Comparison of ENCODE assay signal across 22 cellular contexts in the genomic region with DNA sequence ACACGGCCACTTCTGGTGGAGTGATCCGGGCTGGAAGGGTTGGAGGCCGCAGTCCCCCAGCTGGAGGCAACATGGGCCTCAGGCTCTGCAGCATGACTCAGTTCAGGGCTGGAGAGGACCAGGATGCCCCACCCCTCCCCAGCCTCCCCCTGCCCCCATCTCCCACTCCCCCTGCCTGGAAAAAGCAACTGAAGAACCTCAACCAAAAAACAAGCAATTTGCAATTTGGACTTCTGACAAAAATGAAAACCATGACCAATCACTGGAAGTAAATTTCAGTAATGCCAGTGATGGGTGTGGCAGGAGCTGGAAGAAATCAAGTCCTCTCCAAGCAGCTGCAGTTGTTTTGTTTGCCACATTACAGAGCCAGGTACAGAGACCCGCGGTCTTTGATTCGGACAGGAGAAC. TPM values are rescaled to one million over a fixed set of nuclear protein-coding genes. Genes with fewer than 3 reads are reported as not detected.
DNase-seq lines count a peak whose midpoint lies in the region; FAIRE-seq and TF ChIP-seq lines count a peak whose summit lies in the region.
"Had no signal": no experiment of that assay in that cellular context is flagged by ENCODE, and none has a peak within 500 bp of the region (broad histone marks: within the 10 kb centered on the region; RNA-seq: fewer than 3 reads in every experiment).

No MANE protein-coding gene starts in this region.

- FAIRE-seq in HTR-8/SVneo (lab: Jason Lieb, UNC): peak; percentile 52
- FAIRE-seq: TTC549 had no signal

- H3K27ac Mint-ChIP-seq in CD8-positive, alpha-beta memory T cell: no peak overlapping the region
- H3K27ac Mint-ChIP-seq in activated naive CD4-positive, alpha-beta T cell treated with anti-CD3 and anti-CD28 coated beads for 36 hours: no peak overlapping the region
- H3K27ac Mint-ChIP-seq in CD14-positive monocyte: no peak overlapping the region
- H3K27ac Mint-ChIP-seq: activated CD4-positive, alpha-beta memory T cell treated with anti-CD3 and anti-CD28 coated beads, Interleukin-2, amount 10 ng/mL, durations not matched to agents 7 days and 5 days; activated naive CD8-positive, alpha-beta T cell treated with anti-CD3 and anti-CD28 coated beads for 36 hours; immature natural killer cell; memory B cell had no signal

- peaks cover 6 to 11% (median 9%) of the 10 kb centered on the region in 3 donors for H3K4me1 Mint-ChIP-seq in CD8-positive, alpha-beta memory T cell
- H3K4me1 Mint-ChIP-seq in activated naive CD4-positive, alpha-beta T cell treated with anti-CD3 and anti-CD28 coated beads for 36 hours (ENCODE audit: low read depth): peaks cover 17% of the 10 kb centered on the region
- peaks cover 7% of the 10 kb centered on the region for H3K4me1 Mint-ChIP-seq in CD14-positive monocyte

- H3K27ac ChIP-seq in CD8-positive, alpha-beta memory T cell (ENCODE audit: low read depth, low read length): no peak overlapping the region
- no peak overlapping the region for H3K27ac ChIP-seq in WERI-Rb-1
- H3K27ac ChIP-seq: KMS-11, sigmoid colon had no signal

- no peaks in the 10 kb centered on the region for H3K36me3 ChIP-seq in CD8-positive, alpha-beta memory T cell (ENCODE audit: insufficient read depth, low read length)
- H3K36me3 ChIP-seq in WERI-Rb-1: peaks cover 86% of the 10 kb centered on the region

- H3K4me3 ChIP-seq in choroid plexus epithelial cell (ENCODE audit: low read depth, low read length): no peak overlapping the region
- H3K4me3 ChIP-seq in CD8-positive, alpha-beta memory T cell (ENCODE audit: low read length): no peak overlapping the region
- H3K4me3 ChIP-seq in WERI-Rb-1 (ENCODE audit: low read depth, low read length): no peak overlapping the region
- H3K4me3 ChIP-seq: sigmoid colon had no signal

- peaks cover under 1% of the 10 kb centered on the region for H3K4me1 ChIP-seq in CD8-positive, alpha-beta memory T cell (ENCODE audit: insufficient read depth, low read length)

- H3K27me3 Mint-ChIP-seq in CD8-positive, alpha-beta memory T cell: no peaks in the 10 kb centered on the region
- no peaks in the 10 kb centered on the region for H3K27me3 Mint-ChIP-seq in activated naive CD4-positive, alpha-beta T cell treated with anti-CD3 and anti-CD28 coated beads for 36 hours (ENCODE audit: low read depth)
- H3K27me3 Mint-ChIP-seq in CD14-positive monocyte (ENCODE audit: low read depth in 3 of 3): peaks cover 0 to 2% (median 0%) of the 10 kb centered on the region in 3 donors
- H3K27me3 Mint-ChIP-seq: activated CD4-positive, alpha-beta memory T cell treated with anti-CD3 and anti-CD28 coated beads, Interleukin-2, amount 10 ng/mL, durations not matched to agents 7 days and 5 days; activated naive CD8-positive, alpha-beta T cell treated with anti-CD3 and anti-CD28 coated beads for 36 hours; memory B cell had no signal

- peaks cover 0 to 33% (median 5%) of the 10 kb centered on the region in 3 donors for H3K36me3 Mint-ChIP-seq in CD8-positive, alpha-beta memory T cell
- peaks cover 26% of the 10 kb centered on the region for H3K36me3 Mint-ChIP-seq in activated naive CD4-positive, alpha-beta T cell treated with anti-CD3 and anti-CD28 coated beads for 36 hours (ENCODE audit: low read depth)
- peaks cover 40 to 76% of the 10 kb centered on the region in 2 donors for H3K36me3 Mint-ChIP-seq in CD14-positive monocyte

- POLR2A ChIA-PET in CD8-positive, alpha-beta memory T cell (lab: Charles Lee): no interaction called here

- no peaks in the 10 kb centered on the region for H3K27me3 ChIP-seq in CD8-positive, alpha-beta memory T cell (ENCODE audit: insufficient read depth, low read length, poor library complexity, severe bottlenecking)
- no peaks in the 10 kb centered on the region for H3K27me3 ChIP-seq in WERI-Rb-1 (ENCODE audit: insufficient read depth, low read depth, severe bottlenecking)
- H3K27me3 ChIP-seq: sigmoid colon had no signal

- TF ChIP-seq CTCF in choroid plexus epithelial cell (conservative IDR thresholded peaks at IDR 0.05; ENCODE audit: low read depth, low read length) (no peak), CD14-positive monocyte (IDR thresholded peaks at IDR 0.05) (no peak), WERI-Rb-1 (IDR thresholded peaks at IDR 0.05; ENCODE audit: low read depth, low read length) (no peak)

- H3K4me3 Mint-ChIP-seq in CD8-positive, alpha-beta memory T cell: no peak overlapping the region
- H3K4me3 Mint-ChIP-seq in activated naive CD4-positive, alpha-beta T cell treated with anti-CD3 and anti-CD28 coated beads for 36 hours: no peak overlapping the region
- H3K4me3 Mint-ChIP-seq in CD14-positive monocyte: no peak overlapping the region
- H3K4me3 Mint-ChIP-seq: activated CD4-positive, alpha-beta memory T cell treated with anti-CD3 and anti-CD28 coated beads, Interleukin-2, amount 10 ng/mL, durations not matched to agents 7 days and 5 days; activated naive CD8-positive, alpha-beta T cell treated with anti-CD3 and anti-CD28 coated beads for 36 hours; immature natural killer cell; memory B cell had no signal

- peaks cover 0 to 2% (median 0%) of the 10 kb centered on the region in 5 donors for H3K9me3 Mint-ChIP-seq in CD8-positive, alpha-beta memory T cell
- H3K9me3 Mint-ChIP-seq in activated naive CD4-positive, alpha-beta T cell treated with anti-CD3 and anti-CD28 coated beads for 36 hours: no peaks in the 10 kb centered on the region
- H3K9me3 Mint-ChIP-seq in CD14-positive monocyte: no peaks in the 10 kb centered on the region
- H3K9me3 Mint-ChIP-seq: activated CD4-positive, alpha-beta memory T cell treated with anti-CD3 and anti-CD28 coated beads, Interleukin-2, amount 10 ng/mL, durations not matched to agents 7 days and 5 days; activated naive CD8-positive, alpha-beta T cell treated with anti-CD3 and anti-CD28 coated beads for 36 hours; immature natural killer cell; memory B cell had no signal

- H3K9me3 ChIP-seq in CD8-positive, alpha-beta memory T cell (ENCODE audit: low read length): no peaks in the 10 kb centered on the region
- no peaks in the 10 kb centered on the region for H3K9me3 ChIP-seq in WERI-Rb-1 (ENCODE audit: severe bottlenecking)
- H3K9me3 ChIP-seq: sigmoid colon had no signal

- CTCF ChIA-PET in CD8-positive, alpha-beta memory T cell (lab: Charles Lee): interaction anchor here (1.2 to 2.5 kb wide), 2 partner anchors 12 to 134 kb away, joined by 3 to 11 read pairs; a partner anchor contains a TSS
- CTCF ChIA-PET in activated naive CD4-positive, alpha-beta T cell treated with anti-CD3 and anti-CD28 coated beads for 36 hours (lab: Charles Lee): interaction anchor here (1.2 kb wide), 2 partner anchors 11 to 134 kb away, joined by 4 to 5 read pairs; a partner anchor contains a TSS

- peak; percentile 85 for DNase-seq in AG08395 (ENCODE audit: low spot score)
- no peak for DNase-seq in HTR-8/SVneo (ENCODE audit: insufficient read length, low spot score)
- peak; percentile 39 for DNase-seq in choroid plexus epithelial cell (ENCODE audit: low read depth)
- peak; percentile 68 for DNase-seq in myocyte (ENCODE audit: low read depth)
- no peak for DNase-seq in CD8-positive, alpha-beta memory T cell
- DNase-seq in activated naive CD4-positive, alpha-beta T cell treated with anti-CD3 and anti-CD28 coated beads for 36 hours: no peak
- DNase-seq in CD14-positive monocyte (ENCODE audit: low spot score): no peak
- DNase-seq in WERI-Rb-1: no peak
- DNase-seq: ACHN; activated CD4-positive, alpha-beta memory T cell treated with anti-CD3 and anti-CD28 coated beads, Interleukin-2, amount 10 ng/mL, durations not matched to agents 7 days and 5 days; activated naive CD8-positive, alpha-beta T cell treated with anti-CD3 and anti-CD28 coated beads for 36 hours; activated T-cell treated with anti-CD3 and anti-CD28 coated beads, Interleukin-2, amount 50 U/mL, for 48 hours; cerebellar nuclear complex; GF-D8; immature natural killer cell; NCI-H1436; NCI-H345; sigmoid colon; stimulated activated CD4-positive, alpha-beta T cell treated with anti-CD3 and anti-CD28 coated beads, Interleukin-4, amount 100 ng/mL, for 24 hours had no signal

- intact Hi-C loops in activated naive CD4-positive, alpha-beta T cell treated with anti-CD3 and anti-CD28 coated beads for 36 hours (cut with micrococcal nuclease): no loop called here
- intact Hi-C loops in CD14-positive monocyte (cut with micrococcal nuclease): no loop called here

RNA-seq across cellular contexts. Expression of a gene that starts 6.6 kb away (rescaled TPM):
- 8.7 and 9.9 TPM in 2 replicates for total RNA-seq in myocyte
- 31.6 TPM for polyA plus RNA-seq in myocyte (2012)
- 10 to 100 TPM; 38.5 to 40.4 TPM for total RNA-seq in CD8-positive, alpha-beta memory T cell
- polyA plus RNA-seq in CD8-positive, alpha-beta memory T cell: 108 TPM
- 10 to 100 TPM; 43.4 to 45.3 TPM for total RNA-seq in activated naive CD4-positive, alpha-beta T cell treated with anti-CD3 and anti-CD28 coated beads for 36 hours
- 100 to 1,000 TPM in 1 of 2 donors, 10 to 100 TPM in 1; 80.6 to 103 TPM for polyA plus RNA-seq in CD14-positive monocyte

RNA-seq across cellular contexts. Expression of a gene that starts 11.6 kb away (rescaled TPM):
- 3.3 and 7.5 TPM in 2 replicates for total RNA-seq in myocyte
- polyA plus RNA-seq in myocyte (2012): 13.1 TPM
- total RNA-seq in CD8-positive, alpha-beta memory T cell: 100 to 1,000 TPM; 119 to 126 TPM
- polyA plus RNA-seq in CD8-positive, alpha-beta memory T cell: 15.5 TPM
- 10 to 100 TPM; 47.5 to 48.4 TPM for total RNA-seq in activated naive CD4-positive, alpha-beta T cell treated with anti-CD3 and anti-CD28 coated beads for 36 hours
- polyA plus RNA-seq in CD14-positive monocyte: 10 to 100 TPM; 14.4 to 18.8 TPM

RNA-seq across cellular contexts. Expression of a gene that starts 16.0 kb away (rescaled TPM):
- 57.2 and 65.1 TPM in 2 replicates for total RNA-seq in myocyte
- 77.1 TPM for polyA plus RNA-seq in myocyte (2012)
- 100 to 1,000 TPM; 101 to 102 TPM for total RNA-seq in CD8-positive, alpha-beta memory T cell
- polyA plus RNA-seq in CD8-positive, alpha-beta memory T cell: 123 TPM
- 10 to 100 TPM; 73.3 to 78.3 TPM for total RNA-seq in activated naive CD4-positive, alpha-beta T cell treated with anti-CD3 and anti-CD28 coated beads for 36 hours
- polyA plus RNA-seq in CD14-positive monocyte: 100 to 1,000 TPM; 101 to 122 TPM

RNA-seq across cellular contexts. Expression of a gene that starts 16.3 kb away (rescaled TPM):
- 18.9 and 22.2 TPM in 2 replicates for total RNA-seq in myocyte
- polyA plus RNA-seq in myocyte (2012): 22.8 TPM
- 10 to 100 TPM; 73.2 to 75.1 TPM for total RNA-seq in CD8-positive, alpha-beta memory T cell
- polyA plus RNA-seq in CD8-positive, alpha-beta memory T cell: 17.6 TPM
- 10 to 100 TPM; 65.7 to 66.1 TPM for total RNA-seq in activated naive CD4-positive, alpha-beta T cell treated with anti-CD3 and anti-CD28 coated beads for 36 hours
- 10 to 100 TPM in 1 of 2 donors, 1 to 10 TPM in 1; 4.3 to 15.7 TPM for polyA plus RNA-seq in CD14-positive monocyte

Comparison
In these comparisons a context has a peak if more than half of its experiments do, and no peak if none do; other contexts are left out.
1. DNase-seq: peak in AG08395 (single experiment), choroid plexus epithelial cell (single experiment) and myocyte (single experiment); none in HTR-8/SVneo (single experiment), CD8-positive, alpha-beta memory T cell (0 of 5), activated naive CD4-positive, alpha-beta T cell treated with anti-CD3 and anti-CD28 coated beads for 36 hours (single experiment), CD14-positive monocyte (single experiment) and WERI-Rb-1 (single experiment).